Comparison of ENCODE assay signal across 18 cellular contexts in genomic region chr17:64356304-64356686, GRCh38. TPM values are rescaled to one million over a fixed set of nuclear protein-coding genes. Genes with fewer than 3 reads are reported as not detected.
DNase-seq lines count a peak whose midpoint lies in the region; ATAC-seq and TF ChIP-seq lines count a peak whose summit lies in the region.
"Had no signal": no experiment of that assay in that cellular context is flagged by ENCODE, and none has a peak within 500 bp of the region (broad histone marks: within the 10 kb centered on the region; RNA-seq: fewer than 3 reads in every experiment).

No MANE protein-coding gene starts in this region.

- WGBS in heart right ventricle, 2 donors, result 58% methylated on average over 6 of the region's 6 CpGs

- peak overlapping the region; percentile 8 for H3K4me2 ChIP-seq in skeletal muscle satellite cell (ENCODE audit: low read length)

- no peak overlapping the region for H3K4me3 ChIP-seq in RWPE2 (ENCODE audit: severe bottlenecking)
- no peak overlapping the region for H3K4me3 ChIP-seq in heart right ventricle
- no peak overlapping the region for H3K4me3 ChIP-seq in skeletal muscle satellite cell (ENCODE audit: low read length)
- H3K4me3 ChIP-seq: gastroesophageal sphincter, ovary, suprapubic skin had no signal

- H3K4me1 ChIP-seq in RWPE2 (ENCODE audit: insufficient read depth, poor library complexity, severe bottlenecking) (peaks cover 6% of the 10 kb centered on the region), heart right ventricle (peaks cover 15 to 72% (median 60%) of the 10 kb centered on the region in 9 donors), skeletal muscle satellite cell (ENCODE audit: control insufficient read depth, insufficient read depth, low read length) (peaks cover 49% of the 10 kb centered on the region)

- H3K27me3 ChIP-seq in RWPE2 (ENCODE audit: insufficient read depth, poor library complexity, severe bottlenecking) (no peaks in the 10 kb centered on the region), heart right ventricle (no peaks in the 10 kb centered on the region), skeletal muscle satellite cell (ENCODE audit: control insufficient read depth, insufficient read depth, low read length) (no peaks in the 10 kb centered on the region)
- H3K27me3 ChIP-seq: ovary, suprapubic skin had no signal

- TF ChIP-seq CTCF in RWPE2 (IDR thresholded peaks at IDR 0.05; ENCODE audit: poor library complexity, severe bottlenecking), result no peak
- TF ChIP-seq CTCF in heart right ventricle (IDR thresholded peaks at IDR 0.05), result no peak

- no peak overlapping the region for H3K9ac ChIP-seq in skeletal muscle satellite cell (ENCODE audit: low read depth, low read length)

- intact Hi-C loops in heart right ventricle (cut with DNase I), result loop anchor here in 1 of 10 donors (2.0 to 5.0 kb wide), 2 partner anchors 29 to 39 kb away; no protein-coding TSS in a partner anchor

- ATAC-seq in RWPE2 (ENCODE audit: low read depth) (no peak), heart right ventricle (peak in 3 of 8 donors; percentile 5 to 35 (median 17)), GM18873 (IDR thresholded peaks at IDR 0.05; ENCODE audit: low FRiP score, unreplicated experiment) (no peak)
- ATAC-seq: activated CD4-positive, alpha-beta T cell treated with anti-CD3 and anti-CD28 coated beads for 36 hours; left lobe of liver; Panc1 had no signal

- no peaks in the 10 kb centered on the region for H3K36me3 ChIP-seq in RWPE2 (ENCODE audit: low read depth)
- peaks cover 0 to 91% (median 0%) of the 10 kb centered on the region in 9 donors for H3K36me3 ChIP-seq in heart right ventricle
- H3K36me3 ChIP-seq in skeletal muscle satellite cell (ENCODE audit: insufficient read depth, low read length), result no peaks in the 10 kb centered on the region
- H3K36me3 ChIP-seq: ovary had no signal

- H3K9me3 ChIP-seq in RWPE2 (ENCODE audit: severe bottlenecking) (no peaks in the 10 kb centered on the region), heart right ventricle (no peaks in the 10 kb centered on the region), skeletal muscle satellite cell (replicated peaks; ENCODE audit: low read length) (no peaks in the 10 kb centered on the region)
- H3K9me3 ChIP-seq: gastroesophageal sphincter, ovary, suprapubic skin had no signal

- peak; percentile 18 for DNase-seq in D341Med (ENCODE audit: low spot score)
- peak; percentile 7 for DNase-seq in RWPE2 (ENCODE audit: low spot score)
- no peak for DNase-seq in heart right ventricle
- no peak for DNase-seq in KG1 (lab: John Stamatoyannopoulos, UW)
- DNase-seq in NCI-H2081 (lab: John Stamatoyannopoulos, UW), result no peak
- DNase-seq: activated CD4-positive, alpha-beta T cell treated with anti-CD3 and anti-CD28 coated beads for 36 hours; activated naive CD4-positive, alpha-beta T cell; Kasumi-1; NCI-H1105; NCI-H748 treated with DMSO at 0.1 percent for 48 hours; stimulated activated CD4-positive, alpha-beta T cell treated with anti-CD3 and anti-CD28 coated beads, Interleukin-2, amount 100 ng/mL, for 48 hours had no signal

- H3K27ac ChIP-seq in RWPE2 (ENCODE audit: poor library complexity, severe bottlenecking) (no peak overlapping the region), heart right ventricle (peak overlapping the region in 9 of 10 donors; percentile 41 to 85 (median 77))
- H3K27ac ChIP-seq: ovary had no signal

RNA-seq across cellular contexts. Expression of gene PECAM1, which starts 34.4 kb away (rescaled TPM):
- total RNA-seq in heart right ventricle, result 100 to 1,000 TPM in 5 of 10 donors, 10 to 100 TPM in 5; 70.3 to 187 (median 105) TPM
- 10 to 100 TPM; 31.7 to 66.5 TPM for polyA plus RNA-seq in heart right ventricle
- 0.25 and 0.44 TPM in 2 replicates for total RNA-seq in skeletal muscle satellite cell (2012; rRNA removed)

Comparison
In these comparisons a context has a peak if more than half of its experiments do, and no peak if none do; other contexts are left out.
1. DNase-seq: peak in D341Med (single experiment) and RWPE2 (single experiment); none in heart right ventricle (0 of 2), KG1 (single experiment) and NCI-H2081 (0 of 2).